In genomic region chr11:65479184-65480145, GRCh38 we compare ENCODE assay signal across 8 cellular contexts. TPM values are rescaled to one million over a fixed set of nuclear protein-coding genes. Genes with fewer than 3 reads are reported as not detected.
DNase-seq lines count a peak whose midpoint lies in the region; ATAC-seq and TF ChIP-seq lines count a peak whose summit lies in the region.

No MANE protein-coding gene starts in this region.

- intact Hi-C loops in left cardiac atrium (cut with DNase I): no loop called here

- H3K27me3 Mint-ChIP-seq in activated T-helper 17 cell treated with anti-CD3 and anti-CD28 coated beads, Interleukin-2, amount 50 U/mL, for 72 hours: no peaks in the 10 kb centered on the region

- peak overlapping the region; percentile 9 for H3K27ac Mint-ChIP-seq in activated T-helper 17 cell treated with anti-CD3 and anti-CD28 coated beads, Interleukin-2, amount 50 U/mL, for 72 hours

- peak; percentile 50 for TF ChIP-seq CTCF in AG09319 (IDR thresholded peaks at IDR 0.05; ENCODE audit: low read depth, low read length)

- DNase-seq in AG09319 (ENCODE audit: extremely low read depth, low read depth): peak; percentile 78
- DNase-seq in HCEC 1CT: peak; percentile 92
- peak; percentile 63 for DNase-seq in left cardiac atrium
- peak; percentile 94 for DNase-seq in renal cortical epithelial cell (ENCODE audit: low read depth)
- no peak for DNase-seq in COLO829 (ENCODE audit: low spot score)

- peaks cover 16% of the 10 kb centered on the region for H3K36me3 Mint-ChIP-seq in activated T-helper 17 cell treated with anti-CD3 and anti-CD28 coated beads, Interleukin-2, amount 50 U/mL, for 72 hours (ENCODE audit: low read depth)

- H3K4me1 Mint-ChIP-seq in activated T-helper 17 cell treated with anti-CD3 and anti-CD28 coated beads, Interleukin-2, amount 50 U/mL, for 72 hours: peaks cover 5% of the 10 kb centered on the region

- H3K9me3 Mint-ChIP-seq in activated T-helper 17 cell treated with anti-CD3 and anti-CD28 coated beads, Interleukin-2, amount 50 U/mL, for 72 hours: no peaks in the 10 kb centered on the region

- H3K4me3 Mint-ChIP-seq in activated T-helper 17 cell treated with anti-CD3 and anti-CD28 coated beads, Interleukin-2, amount 50 U/mL, for 72 hours: peak overlapping the region; percentile 29

- no peak for ATAC-seq in activated T-helper 17 cell treated with anti-CD3 and anti-CD28 coated beads, Interleukin-2, amount 50 U/mL, for 72 hours (replicated peaks)
- ATAC-seq in left cardiac atrium: peak; percentile 23 to 42
- ATAC-seq in GM21529 (IDR thresholded peaks at IDR 0.05; ENCODE audit: unreplicated experiment): no peak
- ATAC-seq in HG03108 (IDR thresholded peaks at IDR 0.05; ENCODE audit: unreplicated experiment): no peak

RNA-seq across cellular contexts. Expression of gene MALAT1, which starts 19.4 kb away (rescaled TPM):
- total RNA-seq in activated T-helper 17 cell treated with anti-CD3 and anti-CD28 coated beads, Interleukin-2, amount 50 U/mL, for 72 hours: over 10,000 TPM in 1 of 2 donors, 1,000 to 10,000 TPM in 1; 5,547 to 22,796 TPM
- 1,000 to 10,000 TPM; 4,098 to 7,342 TPM for total RNA-seq in left cardiac atrium
- total RNA-seq in renal cortical epithelial cell: 3,367 and 12,764 TPM in 2 replicates

RNA-seq across cellular contexts. Expression of gene SCYL1, which starts 45.4 kb away (rescaled TPM):
- 10 to 100 TPM; 80.4 to 86.8 TPM for total RNA-seq in activated T-helper 17 cell treated with anti-CD3 and anti-CD28 coated beads, Interleukin-2, amount 50 U/mL, for 72 hours
- total RNA-seq in left cardiac atrium (10 to 100 TPM; 51.5 to 67.3 TPM), renal cortical epithelial cell (48.8 and 57.2 TPM in 2 replicates)

RNA-seq across cellular contexts. Expression of gene NEAT1, which starts 56.9 kb away (rescaled TPM):
- total RNA-seq in activated T-helper 17 cell treated with anti-CD3 and anti-CD28 coated beads, Interleukin-2, amount 50 U/mL, for 72 hours: 1,000 to 10,000 TPM in 1 of 2 donors, 100 to 1,000 TPM in 1; 823 to 2,912 TPM
- total RNA-seq in left cardiac atrium: 100 to 1,000 TPM; 405 to 657 TPM
- 17.4 and 141 TPM in 2 replicates for total RNA-seq in renal cortical epithelial cell

Comparison
In these comparisons a context has a peak if more than half of its experiments do, and no peak if none do; other contexts are left out.
1. ATAC-seq: peak in left cardiac atrium (2 of 2); none in activated T-helper 17 cell treated with anti-CD3 and anti-CD28 coated beads, Interleukin-2, amount 50 U/mL, for 72 hours (single experiment), GM21529 (single experiment) and HG03108 (single experiment).